In the genomic region with DNA sequence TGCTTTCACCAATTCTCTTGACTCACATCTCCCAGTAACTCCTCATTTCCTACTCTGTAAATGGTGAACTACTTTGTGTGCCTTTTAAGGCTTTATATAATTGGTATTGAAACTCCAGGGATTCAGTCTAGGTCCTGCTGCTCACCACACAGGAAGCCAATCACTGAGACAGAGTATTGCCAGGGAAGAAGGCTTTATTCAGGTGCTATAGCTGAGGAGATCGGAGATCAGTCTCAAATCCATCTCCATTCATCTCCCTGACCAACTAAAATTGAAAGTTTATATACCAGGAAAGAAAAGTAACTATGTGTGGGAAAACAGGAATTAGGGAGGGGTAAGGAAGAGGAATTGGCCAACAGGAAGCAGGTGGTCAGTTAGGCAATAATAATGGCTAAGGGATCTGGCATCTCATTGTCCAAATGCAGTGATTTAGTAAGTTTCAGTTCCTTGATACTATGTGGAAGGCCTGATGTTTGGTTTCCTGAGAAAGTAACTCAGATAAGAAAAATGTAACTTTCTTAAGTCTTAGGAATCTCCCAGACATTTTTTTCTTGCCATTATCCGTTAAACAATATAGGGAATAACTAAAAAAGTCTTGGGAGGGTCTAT, we compare ENCODE assay signal across 1 cellular context.
TF ChIP-seq lines count a peak whose summit lies in the region.

No MANE protein-coding gene starts in this region.

TF ChIP-seq in IMR-90, 13 proteins besides CTCF, POLR2A, EP300 and RAD21 (continued from another document):
- TF ChIP-seq, protein P1, sequence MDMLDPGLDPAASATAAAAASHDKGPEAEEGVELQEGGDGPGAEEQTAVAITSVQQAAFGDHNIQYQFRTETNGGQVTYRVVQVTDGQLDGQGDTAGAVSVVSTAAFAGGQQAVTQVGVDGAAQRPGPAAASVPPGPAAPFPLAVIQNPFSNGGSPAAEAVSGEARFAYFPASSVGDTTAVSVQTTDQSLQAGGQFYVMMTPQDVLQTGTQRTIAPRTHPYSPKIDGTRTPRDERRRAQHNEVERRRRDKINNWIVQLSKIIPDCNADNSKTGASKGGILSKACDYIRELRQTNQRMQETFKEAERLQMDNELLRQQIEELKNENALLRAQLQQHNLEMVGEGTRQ (IDR thresholded peaks at IDR 0.05; ENCODE audit: low read depth, low read length) = no peak
- TF ChIP-seq RFX5 (IDR thresholded peaks at IDR 0.05; ENCODE audit: low read depth, low read length) = no peak
- no peak for TF ChIP-seq BHLHE40 (IDR thresholded peaks at IDR 0.05; ENCODE audit: low read depth, low read length)
- no peak for TF ChIP-seq NFE2L2 (IDR thresholded peaks at IDR 0.05; ENCODE audit: low read depth, low read length)
